Comparison of ENCODE assay signal across 28 cellular contexts in genomic region chr15:64713592-64713991, GRCh38.
"Had no signal": no experiment of that assay in that cellular context is flagged by ENCODE, and none has a peak within 500 bp of the region (broad histone marks: within the 10 kb centered on the region; RNA-seq: fewer than 3 reads in every experiment).

No MANE protein-coding gene starts in this region.

- H3K27me3 ChIP-seq: brain microvascular endothelial cell, esophagus squamous epithelium, gastroesophageal sphincter had no signal

- H3K36me3 ChIP-seq: brain microvascular endothelial cell, esophagus squamous epithelium, WERI-Rb-1 had no signal

- FAIRE-seq: astrocyte, bronchial epithelial cell, endometrium, endothelial cell of umbilical vein had no signal

- H3K27ac ChIP-seq: brain microvascular endothelial cell, epithelial cell of prostate, esophagus squamous epithelium, gastroesophageal sphincter, WERI-Rb-1 had no signal

- ATAC-seq: activated CD4-positive, CD25-positive, alpha-beta regulatory T cell treated with anti-CD3 and anti-CD28 coated beads, Interleukin-2, amount 50 U/mL, for 24 hours; activated CD8-positive, alpha-beta T cell treated with anti-CD3 and anti-CD28 coated beads for 36 hours; activated naive CD4-positive, alpha-beta T cell treated with anti-CD3 and anti-CD28 coated beads, Interleukin-2, amount 50 U/mL, for 72 hours; activated T-cell treated with anti-CD3 and anti-CD28 coated beads, Interleukin-2, amount 50 U/mL, for 4 hours; gastroesophageal sphincter; T-helper 17 cell had no signal

- H3K4me3 ChIP-seq: esophagus squamous epithelium, gastroesophageal sphincter had no signal

- DNase-seq: activated B cell treated with CpG ODN at 0.5 μM for 24 hours; activated CD4-positive, alpha-beta T cell treated with anti-CD3 and anti-CD28 coated beads for 48 hours; activated CD4-positive, alpha-beta T cell treated with anti-CD3 and anti-CD28 coated beads, Interleukin-2, amount 50 U/mL, for 1 hour; activated CD4-positive, alpha-beta T cell treated with anti-CD3 and anti-CD28 coated beads, Interleukin-2, amount 50 U/mL, for 48 hours; activated CD8-positive, alpha-beta memory T cell treated with anti-CD3 and anti-CD28 coated beads for 24 hours; activated CD8-positive, alpha-beta T cell treated with anti-CD3 and anti-CD28 coated beads for 36 hours; activated effector memory CD4-positive, alpha-beta T cell treated with anti-CD3 and anti-CD28 coated beads, Interleukin-2, amount 50 U/mL, for 16 hours; activated naive CD4-positive, alpha-beta T cell treated with anti-CD3 and anti-CD28 coated beads, Interleukin-2, amount 10 ng/mL, durations not matched to agents 7 days and 5 days; activated naive CD8-positive, alpha-beta T cell treated with anti-CD3 and anti-CD28 coated beads, Interleukin-2, amount 10 ng/mL, durations not matched to agents 7 days and 5 days; activated T-cell treated with anti-CD3 and anti-CD28 coated beads, Interleukin-2, amount 50 U/mL, for 4 hours; anterior cingulate cortex; brain microvascular endothelial cell; cortex of kidney; effector CD8-positive, alpha-beta T cell; esophagus squamous epithelium; foreskin melanocyte; T-helper 1 cell; T-helper 17 cell; T1000; WERI-Rb-1 had no signal

- H3K9me3 ChIP-seq: esophagus squamous epithelium, gastroesophageal sphincter had no signal
